Comparison of ENCODE assay signal across 1 cellular context in genomic region chr12:57086951-57087688, GRCh38.
TF ChIP-seq lines count a peak whose summit lies in the region.

No MANE protein-coding gene starts in this region.

TF ChIP-seq in GM12878, 131 proteins besides CTCF, POLR2A, EP300 and RAD21 (continued from another document and continues in another):
- TF ChIP-seq SIX5 (IDR thresholded peaks at IDR 0.05; ENCODE audit: low read depth, low read length, severe bottlenecking) (no peak), ASH2L (IDR thresholded peaks at IDR 0.05; ENCODE audit: borderline replicate concordance, low read depth) (no peak), PRDM15 (CRISPR knock-in tag; IDR thresholded peaks at IDR 0.05) (no peak), IRF4 (IDR thresholded peaks at IDR 0.05; ENCODE audit: low read depth, low read length) (no peak), POLR2AphosphoS5 (IDR thresholded peaks at IDR 0.05; ENCODE audit: low read length) (peak; percentile 10), KLF5 (IDR thresholded peaks at IDR 0.05; ENCODE audit: partially characterized antibody) (no peak), MXI1 (IDR thresholded peaks at IDR 0.05; ENCODE audit: low read depth, low read length) (no peak), STAT1 (conservative IDR thresholded peaks at IDR 0.05) (no peak), GABPA (IDR thresholded peaks at IDR 0.05; ENCODE audit: low read depth) (no peak), TCF7 (IDR thresholded peaks at IDR 0.05; ENCODE audit: borderline replicate concordance) (no peak), ZNF207 (IDR thresholded peaks at IDR 0.05; ENCODE audit: borderline replicate concordance) (peak; percentile 22; the same call in 1 of the 2 replicates), PML (IDR thresholded peaks at IDR 0.05; ENCODE audit: low read length) (no peak), FOXK2 (IDR thresholded peaks at IDR 0.05) (no peak), MTA2 (IDR thresholded peaks at IDR 0.05; ENCODE audit: low read depth) (no peak), MYB (IDR thresholded peaks at IDR 0.05; ENCODE audit: borderline replicate concordance, low read depth, low read length) (no peak), IKZF1 (conservative IDR thresholded peaks at IDR 0.05) (peak; percentile 65; the same call in 1 of the 2 replicates), MTA3 (IDR thresholded peaks at IDR 0.05; ENCODE audit: borderline replicate concordance, low read length) (no peak), ZNF687 (IDR thresholded peaks at IDR 0.05) (no peak), KDM1A (IDR thresholded peaks at IDR 0.05; ENCODE audit: borderline replicate concordance) (no peak), KAT2A (conservative IDR thresholded peaks at IDR 0.05; ENCODE audit: control insufficient read depth, low read depth, low read length) (no peak), EED (IDR thresholded peaks at IDR 0.05; ENCODE audit: low read depth) (no peak), HCFC1 (IDR thresholded peaks at IDR 0.05; ENCODE audit: low read length) (no peak), PBX3 (IDR thresholded peaks at IDR 0.05; ENCODE audit: insufficient replicate concordance, low read depth, low read length) (no peak), ZBTB4 (CRISPR knock-in tag; IDR thresholded peaks at IDR 0.05) (no peak), NFIC (IDR thresholded peaks at IDR 0.05; ENCODE audit: low read depth, low read length) (no peak), SUPT20H (IDR thresholded peaks at IDR 0.05; ENCODE audit: borderline replicate concordance, control insufficient read depth, low read depth, low read length) (no peak), ATF7 (IDR thresholded peaks at IDR 0.05; ENCODE audit: low read depth) (no peak), CEBPB (IDR thresholded peaks at IDR 0.05; ENCODE audit: borderline replicate concordance in 1 of 2, low read depth in 2 of 2, low read length in 2 of 2) (no peak), BCLAF1 (IDR thresholded peaks at IDR 0.05) (no peak), IRF3 (IDR thresholded peaks at IDR 0.05) (no peak), SMARCA5 (IDR thresholded peaks at IDR 0.05) (peak; percentile 40; the same call in 1 of the 2 replicates), E4F1 (IDR thresholded peaks at IDR 0.05; ENCODE audit: borderline replicate concordance, partially characterized antibody) (no peak), STAT3 (IDR thresholded peaks at IDR 0.05; ENCODE audit: low read depth, low read length) (no peak), ZBTB40 (IDR thresholded peaks at IDR 0.05; ENCODE audit: borderline replicate concordance) (no peak)
